Comparison of ENCODE assay signal across 31 cellular contexts in the genomic region with DNA sequence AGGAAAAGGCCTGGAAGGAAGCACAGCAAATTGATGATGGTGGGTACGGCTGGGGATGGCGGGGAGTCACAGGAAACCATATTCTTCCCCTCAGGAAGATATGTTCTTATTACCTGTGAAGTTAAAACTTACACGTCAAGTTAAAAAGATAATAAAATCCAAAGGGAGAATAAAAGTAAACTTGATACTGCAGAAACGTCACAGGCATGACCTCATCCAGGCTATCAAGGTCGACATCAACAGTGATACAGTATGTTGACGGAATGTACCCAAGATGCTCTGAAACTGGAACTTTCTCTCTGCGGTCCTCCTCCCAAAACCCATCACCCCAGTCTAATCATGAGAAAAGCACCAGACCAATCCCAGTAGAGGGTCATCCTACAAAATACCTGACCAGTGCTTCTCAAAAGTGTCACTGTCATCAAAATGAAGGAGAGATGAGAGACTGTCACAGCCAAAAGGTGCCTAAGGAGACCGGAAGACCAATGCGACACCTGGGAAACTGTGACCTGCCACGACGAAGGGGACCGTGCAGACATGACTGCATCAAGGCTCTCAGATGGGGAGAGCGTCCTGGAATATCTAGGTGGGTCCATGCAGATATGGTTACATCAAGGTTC.
"Had no signal": no experiment of that assay in that cellular context is flagged by ENCODE, and none has a peak within 500 bp of the region (broad histone marks: within the 10 kb centered on the region; RNA-seq: fewer than 3 reads in every experiment).

No MANE protein-coding gene starts in this region.

- DNase-seq: activated CD4-positive, alpha-beta T cell treated with anti-CD3 and anti-CD28 coated beads for 1 hour; activated CD4-positive, alpha-beta T cell treated with anti-CD3 and anti-CD28 coated beads for 4 hours; activated CD4-positive, alpha-beta T cell treated with anti-CD3 and anti-CD28 coated beads, Interleukin-2, amount 10 ng/mL, durations not matched to agents 7 days and 5 days; activated CD4-positive, alpha-beta T cell treated with anti-CD3 and anti-CD28 coated beads, Interleukin-2, amount 50 U/mL, for 4 hours; activated CD8-positive, alpha-beta memory T cell treated with anti-CD3 and anti-CD28 coated beads for 24 hours; activated CD8-positive, alpha-beta T cell treated with anti-CD3 and anti-CD28 coated beads for 36 hours; activated effector memory CD4-positive, alpha-beta T cell treated with Interleukin-2 at 50 U/mL for 16 hours; activated gamma-delta T cell treated with Interleukin-2 at 50 U/mL for 16 hours; activated naive CD4-positive, alpha-beta T cell treated with anti-CD3 and anti-CD28 coated beads, Interleukin-2, amount 50 U/mL, for 16 hours; activated naive CD4-positive, alpha-beta T cell treated with Interleukin-2 at 50 U/mL for 16 hours; activated T-cell treated with anti-CD3 and anti-CD28 coated beads, Interleukin-2, amount 50 U/mL, for 4 hours; amygdala; aorta; body of pancreas; central memory CD4-positive, alpha-beta T cell; cerebellar nuclear complex; colonic mucosa; effector CD8-positive, alpha-beta T cell; esophagus squamous epithelium; foreskin melanocyte; T-helper 2 cell had no signal

- H3K27me3 Mint-ChIP-seq: activated CD4-positive, alpha-beta T cell treated with anti-CD3 and anti-CD28 coated beads, Interleukin-2, amount 10 ng/mL, durations not matched to agents 7 days and 5 days; activated CD8-positive, alpha-beta T cell treated with anti-CD3 and anti-CD28 coated beads for 36 hours; activated naive CD8-positive, alpha-beta T cell; activated T-helper 17 cell treated with anti-CD3 and anti-CD28 coated beads, Interleukin-2, amount 50 U/mL, for 72 hours had no signal

- H3K27ac ChIP-seq: body of pancreas, cardiac muscle cell, colonic mucosa, epithelial cell of prostate, esophagus squamous epithelium, gastroesophageal sphincter, VCaP had no signal

- H3K27me3 ChIP-seq: body of pancreas, cardiac muscle cell, colonic mucosa, esophagus squamous epithelium, gastroesophageal sphincter had no signal

- H3K4me3 ChIP-seq: body of pancreas, cardiac muscle cell, colonic mucosa, esophagus squamous epithelium, gastroesophageal sphincter had no signal

- H3K27ac Mint-ChIP-seq: activated CD4-positive, alpha-beta T cell treated with anti-CD3 and anti-CD28 coated beads, Interleukin-2, amount 10 ng/mL, durations not matched to agents 7 days and 5 days; activated CD8-positive, alpha-beta T cell treated with anti-CD3 and anti-CD28 coated beads for 36 hours; activated naive CD8-positive, alpha-beta T cell; activated T-helper 17 cell treated with anti-CD3 and anti-CD28 coated beads, Interleukin-2, amount 50 U/mL, for 72 hours; WTC11 had no signal

- H3K9me3 Mint-ChIP-seq: activated CD4-positive, alpha-beta T cell treated with anti-CD3 and anti-CD28 coated beads, Interleukin-2, amount 10 ng/mL, durations not matched to agents 7 days and 5 days; activated CD8-positive, alpha-beta T cell treated with anti-CD3 and anti-CD28 coated beads for 36 hours; activated T-cell treated with anti-CD3 and anti-CD28 coated beads, Interleukin-2, amount 50 U/mL, for 4 hours; activated T-helper 17 cell treated with anti-CD3 and anti-CD28 coated beads, Interleukin-2, amount 50 U/mL, for 72 hours; WTC11 had no signal

- ATAC-seq: activated CD8-positive, alpha-beta T cell treated with anti-CD3 and anti-CD28 coated beads for 36 hours; activated T-cell treated with anti-CD3 and anti-CD28 coated beads, Interleukin-2, amount 50 U/mL, for 4 hours; activated T-helper 17 cell treated with anti-CD3 and anti-CD28 coated beads, Interleukin-2, amount 50 U/mL, for 72 hours; body of pancreas; gastroesophageal sphincter; WTC11 had no signal

- H3K4me1 ChIP-seq: body of pancreas, colonic mucosa had no signal

- H3K4me1 Mint-ChIP-seq: WTC11 had no signal

- H3K4me3 Mint-ChIP-seq: activated CD4-positive, alpha-beta T cell treated with anti-CD3 and anti-CD28 coated beads, Interleukin-2, amount 10 ng/mL, durations not matched to agents 7 days and 5 days; activated CD8-positive, alpha-beta T cell treated with anti-CD3 and anti-CD28 coated beads for 36 hours; activated naive CD8-positive, alpha-beta T cell; activated T-cell treated with anti-CD3 and anti-CD28 coated beads, Interleukin-2, amount 50 U/mL, for 4 hours; activated T-helper 17 cell treated with anti-CD3 and anti-CD28 coated beads, Interleukin-2, amount 50 U/mL, for 72 hours; WTC11 had no signal

- H3K36me3 ChIP-seq: cardiac muscle cell, colonic mucosa had no signal

- FAIRE-seq: endometrium, endothelial cell of umbilical vein, TTC549 had no signal

- H3K9me3 ChIP-seq: body of pancreas, colonic mucosa, esophagus squamous epithelium, gastroesophageal sphincter had no signal
